In the genomic region with DNA sequence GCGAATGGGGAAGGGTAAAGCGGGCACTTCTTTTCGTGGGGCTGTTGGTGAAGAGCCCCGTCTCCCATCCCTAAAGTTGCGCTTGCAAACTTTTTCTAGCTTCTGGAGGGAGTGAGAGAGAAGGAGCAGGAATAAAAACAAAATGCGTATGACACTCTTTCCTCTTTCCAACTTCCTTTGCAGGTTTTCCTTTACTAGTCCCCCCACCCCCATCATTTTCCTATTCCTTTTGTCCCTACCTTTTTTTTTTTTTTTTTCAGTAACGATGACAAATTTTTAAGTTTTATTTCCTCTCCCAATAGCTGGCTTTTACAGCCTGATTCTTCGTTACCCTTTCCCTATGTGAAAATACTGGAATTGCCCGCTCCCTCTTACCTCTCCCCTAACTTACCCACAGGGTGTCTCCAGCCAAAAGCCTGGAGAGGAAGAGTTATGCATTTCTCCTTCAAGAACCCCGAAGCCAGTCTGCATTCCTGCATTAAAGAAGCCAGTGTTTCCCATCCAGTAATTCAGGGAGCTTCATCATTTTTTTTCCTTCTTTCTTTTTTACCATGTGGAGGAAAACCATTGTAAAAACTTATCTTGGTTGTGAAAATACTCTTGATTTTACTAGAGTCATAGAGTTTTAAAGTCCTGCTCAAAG, we compare ENCODE assay signal across 8 cellular contexts. TPM values are rescaled to one million over a fixed set of nuclear protein-coding genes. Genes with fewer than 3 reads are reported as not detected.
DNase-seq lines count a peak whose midpoint lies in the region; ATAC-seq and TF ChIP-seq lines count a peak whose summit lies in the region.

No MANE protein-coding gene starts in this region.

- H3K4me3 Mint-ChIP-seq in T-helper 2 cell treated with Interferon-gamma antibody and Interleukin-4, amounts not matched to agents 5 μg/mL and 100 μg/mL, for 36 hours = peak overlapping the region; percentile 64

- peaks cover 61% of the 10 kb centered on the region for H3K27me3 Mint-ChIP-seq in T-helper 2 cell treated with Interferon-gamma antibody and Interleukin-4, amounts not matched to agents 5 μg/mL and 100 μg/mL, for 36 hours (ENCODE audit: low read depth)

- H3K9me3 Mint-ChIP-seq in T-helper 2 cell treated with Interferon-gamma antibody and Interleukin-4, amounts not matched to agents 5 μg/mL and 100 μg/mL, for 36 hours = no peaks in the 10 kb centered on the region

- peaks cover 9% of the 10 kb centered on the region for H3K4me1 Mint-ChIP-seq in T-helper 2 cell treated with Interferon-gamma antibody and Interleukin-4, amounts not matched to agents 5 μg/mL and 100 μg/mL, for 36 hours (ENCODE audit: low read depth)

- intact Hi-C loops in body of pancreas (cut with DNase I) = no loop called here

- TF ChIP-seq POLR2A in body of pancreas (IDR thresholded peaks at IDR 0.05) = no peak

- H3K4me3 ChIP-seq in body of pancreas (peak overlapping the region; percentile 14 to 28), subcutaneous abdominal adipose tissue (ENCODE audit: low read depth in 1 of 5, low read length in 5 of 5) (peak overlapping the region; percentile 67 to 82 (median 72))

- H3K36me3 Mint-ChIP-seq in T-helper 2 cell treated with Interferon-gamma antibody and Interleukin-4, amounts not matched to agents 5 μg/mL and 100 μg/mL, for 36 hours (ENCODE audit: low read depth) = no peaks in the 10 kb centered on the region

- H3K4me1 ChIP-seq in body of pancreas (peaks cover 12% of the 10 kb centered on the region), subcutaneous abdominal adipose tissue (ENCODE audit: control insufficient read depth in 5 of 5, insufficient read depth in 5 of 5, low read length in 5 of 5) (peaks cover 0 to 18% (median 16%) of the 10 kb centered on the region in 5 donors)

- ATAC-seq in body of pancreas = no peak
- ATAC-seq in GM18498 (IDR thresholded peaks at IDR 0.05; ENCODE audit: unreplicated experiment) = no peak
- ATAC-seq in GM21717 (IDR thresholded peaks at IDR 0.05; ENCODE audit: unreplicated experiment) = no peak

- TF ChIP-seq CTCF in body of pancreas (IDR thresholded peaks at IDR 0.05) = no peak

- 11% methylated on average over 10 of the region's 10 CpGs for WGBS in body of pancreas, 2 donors

- H3K27me3 ChIP-seq in body of pancreas (no peaks in the 10 kb centered on the region), subcutaneous abdominal adipose tissue (ENCODE audit: control insufficient read depth in 5 of 5, insufficient read depth in 4 of 5, low read length in 5 of 5) (peaks cover 0 to 14% (median 8%) of the 10 kb centered on the region in 5 donors)

- DNase-seq in T-helper 2 cell treated with Interferon-gamma antibody and Interleukin-4, amounts not matched to agents 5 μg/mL and 100 μg/mL, for 36 hours (ENCODE audit: low spot score) = no peak
- DNase-seq in T-helper 2 cell (no peak), body of pancreas (no peak), kidney glomerular epithelial cell (lab: John Stamatoyannopoulos, UW) (peak; percentile 66)
- DNase-seq in activated CD4-positive, alpha-beta T cell treated with anti-CD3 and anti-CD28 coated beads, Interleukin-2, amount 50 U/mL, for 1 hour = no peak

- H3K27ac ChIP-seq in body of pancreas = peak overlapping the region; percentile 42 to 80 (median 62)
- no peak overlapping the region for H3K27ac ChIP-seq in subcutaneous abdominal adipose tissue (ENCODE audit: low read depth, low read length)

- H3K36me3 ChIP-seq in body of pancreas (replicated peaks in 1 of 2; ENCODE audit: insufficient read depth in 1 of 2, low read depth in 2 of 2) = no peaks in the 10 kb centered on the region
- H3K36me3 ChIP-seq in subcutaneous abdominal adipose tissue (ENCODE audit: control insufficient read depth in 5 of 5, insufficient read depth in 5 of 5, low read length in 5 of 5) = no peaks in the 10 kb centered on the region

- no peak overlapping the region for H3K27ac Mint-ChIP-seq in T-helper 2 cell treated with Interferon-gamma antibody and Interleukin-4, amounts not matched to agents 5 μg/mL and 100 μg/mL, for 36 hours

- peak overlapping the region in 2 of 5 donors; percentile 60 to 72 for H3K9ac ChIP-seq in subcutaneous abdominal adipose tissue (ENCODE audit: low read length in 5 of 5)

- H3K9me3 ChIP-seq in body of pancreas (no peaks in the 10 kb centered on the region), subcutaneous abdominal adipose tissue (ENCODE audit: control insufficient read depth in 5 of 5, low read length in 5 of 5) (no peaks in the 10 kb centered on the region)

RNA-seq across cellular contexts. Expression of a gene that starts 0.6 kb away (rescaled TPM):
- total RNA-seq in body of pancreas = 1 to 10 TPM; 3.4 to 3.6 TPM
